16 cellular contexts compared by ENCODE assay signal in the genomic region with DNA sequence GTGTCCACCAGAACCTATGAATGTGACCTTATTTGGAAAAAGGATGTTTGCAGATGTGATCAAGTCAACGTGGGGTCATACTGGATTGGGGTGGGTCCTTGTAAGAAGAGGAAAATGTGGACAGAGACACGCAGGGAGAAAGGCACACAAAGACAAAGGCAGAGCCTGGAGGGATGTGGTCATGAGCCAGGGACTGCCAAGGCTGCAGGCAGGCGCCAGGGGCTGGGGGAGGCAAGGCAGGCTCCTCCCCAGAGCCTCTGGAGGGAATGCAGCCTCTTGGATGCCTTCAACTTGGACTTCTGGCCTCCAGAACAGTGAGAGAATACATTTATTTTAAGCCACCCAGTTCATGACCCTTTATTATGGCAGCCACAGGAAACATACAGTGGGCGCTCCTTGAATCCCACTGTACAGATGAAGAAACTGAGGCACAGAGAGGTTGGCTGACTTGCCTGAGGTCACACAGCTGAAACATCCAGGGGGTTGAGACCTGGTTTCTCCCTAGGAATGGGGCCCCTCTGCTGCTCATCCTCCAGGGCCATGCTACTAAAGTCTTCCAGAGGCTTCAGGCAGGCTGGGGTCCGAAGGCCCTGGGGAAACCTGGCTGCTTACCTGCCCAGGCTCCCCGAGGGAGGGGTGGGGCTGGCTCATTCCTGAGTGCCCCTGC.
A peak's percentile ranks its signal among the peaks of the same experiment; 100 is the strongest.
DNase-seq lines count a peak whose midpoint lies in the region; ATAC-seq and TF ChIP-seq lines count a peak whose summit lies in the region.
"Had no signal": no experiment of that assay in that cellular context is flagged by ENCODE, and none has a peak within 500 bp of the region (broad histone marks: within the 10 kb centered on the region; RNA-seq: fewer than 3 reads in every experiment).

No MANE protein-coding gene starts in this region.

- H3K4me3 Mint-ChIP-seq in stimulated activated effector memory CD8-positive, alpha-beta T cell treated with anti-CD3 and anti-CD28 coated beads, Interleukin-12 subunit alpha, Interleukin-12 subunit beta, amount 100 ng/mL, for 72 hours, result no peak overlapping the region
- H3K4me3 Mint-ChIP-seq in endothelial cell (ENCODE audit: unreplicated experiment), result no peak overlapping the region

- peaks cover 74% of the 10 kb centered on the region for H3K36me3 Mint-ChIP-seq in stimulated activated effector memory CD8-positive, alpha-beta T cell treated with anti-CD3 and anti-CD28 coated beads, Interleukin-12 subunit alpha, Interleukin-12 subunit beta, amount 100 ng/mL, for 72 hours
- H3K36me3 Mint-ChIP-seq in endothelial cell (ENCODE audit: low read depth, unreplicated experiment), result peaks cover 9% of the 10 kb centered on the region

- H3K27ac Mint-ChIP-seq in stimulated activated effector memory CD8-positive, alpha-beta T cell treated with anti-CD3 and anti-CD28 coated beads, Interleukin-12 subunit alpha, Interleukin-12 subunit beta, amount 100 ng/mL, for 72 hours, result peak overlapping the region; percentile 3
- no peak overlapping the region for H3K27ac Mint-ChIP-seq in endothelial cell (ENCODE audit: unreplicated experiment)

- intact Hi-C loops in sciatic nerve (cut with DNase I), result no loop called here

- no peak overlapping the region for H3K4me3 ChIP-seq in fibroblast of the aortic adventitia (ENCODE audit: low read depth, low read length)
- H3K4me3 ChIP-seq: pancreas, SJCRH30 had no signal

- H3K27ac ChIP-seq in RWPE1, result peak overlapping the region; percentile 96
- H3K27ac ChIP-seq: SJCRH30, WERI-Rb-1 had no signal

- no peak for ATAC-seq in stimulated activated effector memory CD8-positive, alpha-beta T cell treated with anti-CD3 and anti-CD28 coated beads, Interleukin-12 subunit alpha, Interleukin-12 subunit beta, amount 100 ng/mL, for 72 hours
- no peak for ATAC-seq in HG02588 (IDR thresholded peaks at IDR 0.05; ENCODE audit: unreplicated experiment)
- ATAC-seq in GM21360 (IDR thresholded peaks at IDR 0.05; ENCODE audit: unreplicated experiment), result no peak
- ATAC-seq in sciatic nerve, result no peak
- ATAC-seq: pancreas had no signal

- peaks cover 40% of the 10 kb centered on the region for H3K4me1 Mint-ChIP-seq in stimulated activated effector memory CD8-positive, alpha-beta T cell treated with anti-CD3 and anti-CD28 coated beads, Interleukin-12 subunit alpha, Interleukin-12 subunit beta, amount 100 ng/mL, for 72 hours
- H3K4me1 Mint-ChIP-seq in endothelial cell (ENCODE audit: unreplicated experiment), result peaks cover 18% of the 10 kb centered on the region

- H3K9me3 Mint-ChIP-seq in stimulated activated effector memory CD8-positive, alpha-beta T cell treated with anti-CD3 and anti-CD28 coated beads, Interleukin-12 subunit alpha, Interleukin-12 subunit beta, amount 100 ng/mL, for 72 hours, result no peaks in the 10 kb centered on the region
- no peaks in the 10 kb centered on the region for H3K9me3 Mint-ChIP-seq in endothelial cell (ENCODE audit: unreplicated experiment)

- TF ChIP-seq CTCF in RWPE1 (conservative IDR thresholded peaks at IDR 0.05; ENCODE audit: low read depth) (no peak), fibroblast of the aortic adventitia (IDR thresholded peaks at IDR 0.05; ENCODE audit: insufficient read depth, low read length) (no peak), endothelial cell (IDR thresholded peaks at IDR 0.05; ENCODE audit: unreplicated experiment) (no peak)

- H3K27me3 Mint-ChIP-seq in endothelial cell (ENCODE audit: unreplicated experiment), result peaks cover 24% of the 10 kb centered on the region

- DNase-seq in EL, result peak; percentile 26
- no peak for DNase-seq in RWPE1 (ENCODE audit: low spot score)
- DNase-seq in fibroblast of the aortic adventitia (ENCODE audit: low read depth), result peak; percentile 72
- no peak for DNase-seq in stimulated activated effector memory CD8-positive, alpha-beta T cell treated with anti-CD3 and anti-CD28 coated beads, Interleukin-12 subunit alpha, Interleukin-12 subunit beta, amount 100 ng/mL, for 72 hours (ENCODE audit: low spot score in 2 of 2)
- no peak for DNase-seq in endothelial cell (ENCODE audit: low spot score)
- no peak for DNase-seq in sciatic nerve (ENCODE audit: low spot score)
- DNase-seq: amniotic stem cell; GDM1; mammary epithelial cell; NCI-H524 treated with DMSO at 0.1 percent for 48 hours; pancreas; SJCRH30; stimulated activated CD4-positive, alpha-beta T cell treated with anti-CD3 and anti-CD28 coated beads, Interleukin-1b, Interleukin-23, amount 100 ng/mL, for 48 hours; WERI-Rb-1 had no signal

- CTCF ChIA-PET in RWPE1 (lab: Yijun Ruan, JAX), result interaction anchor here (0.6 kb wide), 1 partner anchor 868 kb away, joined by 8 read pairs; no protein-coding TSS in a partner anchor

- POLR2A ChIA-PET in RWPE1 (lab: Yijun Ruan, JAX; ENCODE audit: low non-redundant PET), result no interaction called here

Comparison
In these comparisons a context has a peak if more than half of its experiments do, and no peak if none do; other contexts are left out.
1. DNase-seq: peak in EL (single experiment) and fibroblast of the aortic adventitia (single experiment); none in RWPE1 (single experiment), stimulated activated effector memory CD8-positive, alpha-beta T cell treated with anti-CD3 and anti-CD28 coated beads, Interleukin-12 subunit alpha, Interleukin-12 subunit beta, amount 100 ng/mL, for 72 hours (0 of 2), endothelial cell (single experiment) and sciatic nerve (single experiment).